In the genomic region with DNA sequence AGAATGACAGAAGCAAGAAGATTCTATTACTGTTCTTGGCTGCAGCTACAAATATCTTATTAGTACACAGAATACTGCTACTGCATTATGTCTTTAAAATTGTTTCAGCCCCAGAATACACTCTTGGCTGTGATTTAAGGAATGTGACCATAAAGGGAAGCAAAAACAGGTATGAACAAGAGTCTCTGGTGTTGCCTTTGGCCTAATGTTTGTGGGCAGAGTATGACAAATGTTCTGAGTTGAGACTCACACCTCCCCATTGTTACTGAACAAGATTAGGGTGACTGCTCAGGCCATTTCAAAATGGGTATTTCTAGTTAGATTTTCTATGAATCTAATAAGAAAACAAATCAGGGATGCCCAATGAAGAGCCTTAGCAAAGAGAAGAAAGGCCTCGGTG, we compare ENCODE assay signal across 17 cellular contexts. TPM values are rescaled to one million over a fixed set of nuclear protein-coding genes. Genes with fewer than 3 reads are reported as not detected.
DNase-seq lines count a peak whose midpoint lies in the region; ATAC-seq, FAIRE-seq and TF ChIP-seq lines count a peak whose summit lies in the region.
"Had no signal": no experiment of that assay in that cellular context is flagged by ENCODE, and none has a peak within 500 bp of the region (broad histone marks: within the 10 kb centered on the region; RNA-seq: fewer than 3 reads in every experiment).

No MANE protein-coding gene starts in this region.

- H3K27ac Mint-ChIP-seq in glutamatergic neuron (ENCODE audit: unreplicated experiment) = no peak overlapping the region
- H3K27ac Mint-ChIP-seq: CD8-positive, alpha-beta T cell had no signal

- no peak for TF ChIP-seq CTCF in PC-3 (conservative IDR thresholded peaks at IDR 0.05; ENCODE audit: low read depth, low read length)
- no peak for TF ChIP-seq CTCF in bronchial epithelial cell (IDR thresholded peaks at IDR 0.05; ENCODE audit: insufficient read depth, low read length, severe bottlenecking)
- no peak for TF ChIP-seq CTCF in keratinocyte (optimal IDR thresholded peaks at IDR 0.05 in 1 of 3, IDR thresholded peaks at IDR 0.05 in 1 of 3, conservative IDR thresholded peaks at IDR 0.05 in 1 of 3; ENCODE audit: extremely low read depth in 1 of 3, insufficient read depth in 2 of 3, low read length in 3 of 3)
- no peak for TF ChIP-seq CTCF in mucosa of descending colon (IDR thresholded peaks at IDR 0.05)
- TF ChIP-seq CTCF in glutamatergic neuron (IDR thresholded peaks at IDR 0.05; ENCODE audit: partially characterized antibody, unreplicated experiment) = no peak

- ATAC-seq in PC-3 (peak; percentile 64), mucosa of descending colon (no peak), HG02852 (IDR thresholded peaks at IDR 0.05; ENCODE audit: unreplicated experiment) (no peak)
- ATAC-seq: CD8-positive, alpha-beta T cell; GM12878 had no signal

- peaks cover 29% of the 10 kb centered on the region for H3K4me1 ChIP-seq in PC-3 (ENCODE audit: insufficient read depth, low read length)
- peaks cover 21% of the 10 kb centered on the region for H3K4me1 ChIP-seq in keratinocyte (ENCODE audit: control insufficient read depth, extremely low read depth, insufficient read depth, low read length)
- no peaks in the 10 kb centered on the region for H3K4me1 ChIP-seq in mucosa of descending colon (ENCODE audit: low read depth)
- H3K4me1 ChIP-seq: BLaER1 treated with 17β-estradiol and CSF1 and Interleukin-3, amounts not matched to agents 10 nM and 100 nM had no signal

- no peak overlapping the region for H3K4me3 Mint-ChIP-seq in glutamatergic neuron (ENCODE audit: unreplicated experiment)
- H3K4me3 Mint-ChIP-seq: CD8-positive, alpha-beta T cell had no signal

- H2AFZ ChIP-seq in PC-3 (ENCODE audit: low read length) = no peak overlapping the region
- H2AFZ ChIP-seq in keratinocyte (ENCODE audit: control insufficient read depth, low read length) = peak overlapping the region; percentile 30

- FAIRE-seq in bronchial epithelial cell (lab: Jason Lieb, UNC) (no peak), keratinocyte (lab: Jason Lieb, UNC) (peak; percentile 79)
- FAIRE-seq: GM12878, GM19239, H1 had no signal

- CTCF ChIA-PET in PC-3 (lab: Charles Lee) = interaction anchor here (0.7 kb wide), 1 partner anchor 97 kb away, joined by 3 read pairs; no protein-coding TSS in a partner anchor

- peaks cover 3% of the 10 kb centered on the region for H3F3A ChIP-seq in PC-3 (ENCODE audit: low read length, unreplicated experiment)

- H3K4me3 ChIP-seq in PC-3 (ENCODE audit: low read length) (peak overlapping the region; percentile 14; the same call in 1 of the 2 replicates), bronchial epithelial cell (ENCODE audit: low read depth, low read length) (no peak overlapping the region), keratinocyte (ENCODE audit: control insufficient read depth in 2 of 3, extremely low read depth in 1 of 3, insufficient read depth in 2 of 3, low read depth in 1 of 3, low read length in 3 of 3) (peak overlapping the region in 2 of 3 experiments; percentile 7 to 37), mucosa of descending colon (no peak overlapping the region)
- H3K4me3 ChIP-seq: BLaER1 treated with 17β-estradiol and CSF1 and Interleukin-3, amounts not matched to agents 10 nM and 100 nM; GM12878 had no signal

- H3K27me3 Mint-ChIP-seq in glutamatergic neuron (ENCODE audit: unreplicated experiment) = peaks cover 3% of the 10 kb centered on the region

- BruUV-seq in PC-3 (replicated peaks; lab: Mats Ljungman, UMichigan) = TSS peak; percentile 21

- H3K9me1 ChIP-seq in keratinocyte (ENCODE audit: control insufficient read depth, extremely low read depth, insufficient read depth, low read length) = no peaks in the 10 kb centered on the region

- intact Hi-C loops in PC-3 (cut with micrococcal nuclease) = loop anchor here (5.0 kb wide), 1 partner anchor 73 kb away; no protein-coding TSS in a partner anchor
- intact Hi-C loops in mucosa of descending colon (cut with DNase I, micrococcal nuclease) = no loop called here

- H3K9ac ChIP-seq in PC-3 (ENCODE audit: low read length) (peak overlapping the region; percentile 67), keratinocyte (ENCODE audit: control insufficient read depth, extremely low read depth, insufficient read depth, low read length) (peak overlapping the region; percentile 50)
- H3K9ac ChIP-seq: BLaER1 treated with 17β-estradiol and CSF1 and Interleukin-3, amounts not matched to agents 10 nM and 100 nM had no signal

- dilution Hi-C loops in keratinocyte (cut with MboI; ENCODE audit: extremely low pct_ligation_motif_present, low sequenced_read_pairs) = no loop called here

- H3K9me3 ChIP-seq in PC-3 (ENCODE audit: low read length) (no peaks in the 10 kb centered on the region), keratinocyte (ENCODE audit: control insufficient read depth, low read depth, low read length) (no peaks in the 10 kb centered on the region), mucosa of descending colon (no peaks in the 10 kb centered on the region)

- POLR2A ChIA-PET in PC-3 (lab: Charles Lee; ENCODE audit: unreplicated experiment) = interaction anchor here (0.9 to 1.1 kb wide), 3 partner anchors 27 to 73 kb away, joined by 5 to 7 read pairs (median 6); a partner anchor contains a TSS

- H3K4me2 ChIP-seq in PC-3 (ENCODE audit: low read length) (peak overlapping the region; percentile 53), keratinocyte (ENCODE audit: control insufficient read depth, extremely low read depth, insufficient read depth, low read depth, low read length) (peak overlapping the region; percentile 83)
- H3K4me2 ChIP-seq: BLaER1 treated with 17β-estradiol and CSF1 and Interleukin-3, amounts not matched to agents 10 nM and 100 nM had no signal

- H3K4me1 Mint-ChIP-seq in glutamatergic neuron (ENCODE audit: low read depth, unreplicated experiment) = no peaks in the 10 kb centered on the region

- H3K9me3 Mint-ChIP-seq in glutamatergic neuron (ENCODE audit: unreplicated experiment) = peaks cover 1% of the 10 kb centered on the region

- no peaks in the 10 kb centered on the region for H3K27me3 ChIP-seq in PC-3 (ENCODE audit: low read length)
- no peaks in the 10 kb centered on the region for H3K27me3 ChIP-seq in bronchial epithelial cell (ENCODE audit: control insufficient read depth, insufficient read depth, low read length)
- no peaks in the 10 kb centered on the region for H3K27me3 ChIP-seq in keratinocyte (ENCODE audit: control insufficient read depth, extremely low read depth, insufficient read depth, low read length)
- H3K27me3 ChIP-seq: BLaER1 treated with 17β-estradiol and CSF1 and Interleukin-3, amounts not matched to agents 10 nM and 100 nM had no signal

- H3K27ac ChIP-seq in PC-3 (ENCODE audit: low read length) (peak overlapping the region; percentile 94), keratinocyte (ENCODE audit: control insufficient read depth, insufficient read depth, low read length) (peak overlapping the region; percentile 87)
- H3K27ac ChIP-seq: BLaER1 treated with 17β-estradiol and CSF1 and Interleukin-3, amounts not matched to agents 10 nM and 100 nM had no signal

- no peaks in the 10 kb centered on the region for H4K20me1 ChIP-seq in PC-3 (ENCODE audit: low read length)
- no peaks in the 10 kb centered on the region for H4K20me1 ChIP-seq in keratinocyte (ENCODE audit: control insufficient read depth, extremely low read depth, insufficient read depth, low read length)
- H4K20me1 ChIP-seq: BLaER1 treated with 17β-estradiol and CSF1 and Interleukin-3, amounts not matched to agents 10 nM and 100 nM had no signal

- no peaks in the 10 kb centered on the region for H3K36me3 Mint-ChIP-seq in glutamatergic neuron (ENCODE audit: unreplicated experiment)
- H3K36me3 Mint-ChIP-seq: CD8-positive, alpha-beta T cell had no signal

- H3K79me2 ChIP-seq in PC-3 (ENCODE audit: low read length) (no peaks in the 10 kb centered on the region), keratinocyte (ENCODE audit: control insufficient read depth, insufficient read depth, low read length) (no peaks in the 10 kb centered on the region)

- peak; percentile 68 for DNase-seq in Daoy (ENCODE audit: low read depth)
- peak; percentile 86 for DNase-seq in PC-3
- peak; percentile 95 for DNase-seq in bronchial epithelial cell (ENCODE audit: low read depth)
- DNase-seq in keratinocyte (ENCODE audit: low read depth, low spot score) = peak; percentile 44
- no peak for DNase-seq in mucosa of descending colon
- no peak for DNase-seq in glutamatergic neuron
- no peak for DNase-seq in NCI-H187 (lab: John Stamatoyannopoulos, UW)
- DNase-seq: Calu3; CD8-positive, alpha-beta T cell; NCI-H1436; NCI-H526 treated with DMSO at 0.1 percent for 48 hours had no signal

- H3K9me2 ChIP-seq in PC-3 (replicated peaks; ENCODE audit: low read length) = no peaks in the 10 kb centered on the region

- no peaks in the 10 kb centered on the region for H3K36me3 ChIP-seq in PC-3 (ENCODE audit: low read depth, low read length)
- no peaks in the 10 kb centered on the region for H3K36me3 ChIP-seq in bronchial epithelial cell (ENCODE audit: control insufficient read depth, insufficient read depth, low read length)
- H3K36me3 ChIP-seq in keratinocyte (ENCODE audit: control insufficient read depth in 2 of 2, extremely low read depth in 1 of 2, insufficient read depth in 2 of 2, low read length in 2 of 2) = no peaks in the 10 kb centered on the region
- H3K36me3 ChIP-seq in mucosa of descending colon (ENCODE audit: low read depth) = no peaks in the 10 kb centered on the region
- H3K36me3 ChIP-seq: BLaER1 treated with 17β-estradiol and CSF1 and Interleukin-3, amounts not matched to agents 10 nM and 100 nM had no signal

RNA-seq across cellular contexts. Expression of a gene that starts 28.5 kb away (rescaled TPM):
- 2.2 and 9.3 TPM in 2 replicates for total RNA-seq in Daoy (2014; rRNA removed; shearing (Covaris generic))
- total RNA-seq in PC-3 (2014; rRNA removed) (13.4 and 18.0 TPM in 2 replicates), bronchial epithelial cell (0.53 and 1.2 TPM in 2 replicates), mucosa of descending colon (1 to 10 TPM; 1.7 to 9.2 (median 4.8) TPM), glutamatergic neuron (ENCODE audit: unreplicated experiment) (0.44 TPM)
- polyA plus RNA-seq in keratinocyte = not detected in 3 replicates
- polyA plus RNA-seq in keratinocyte (2011; ENCODE audit: low read depth) = not detected
- not detected in 2 replicates for polyA plus RNA-seq in keratinocyte (2011; cell fraction: cytosol; rRNA removed)
- polyA plus RNA-seq in keratinocyte (2011; cell fraction: nucleus; rRNA removed) = 0.01 and 0.32 TPM in 2 replicates
- polyA plus RNA-seq in keratinocyte (2012; ENCODE audit: low replicate concordance) = not detected in 2 replicates
- polyA minus RNA-seq in keratinocyte = not detected in 3 replicates
- not detected for polyA minus RNA-seq in keratinocyte (2011; cell fraction: cytosol; rRNA and poly(A)+ RNA removed)
- polyA minus RNA-seq in keratinocyte (2011; cell fraction: nucleus; rRNA and poly(A)+ RNA removed) = not detected in 2 replicates
- total RNA-seq: CD8-positive, alpha-beta T cell; GM12878; H1; M059J had no signal
- polyA plus RNA-seq: GM12878 had no signal

RNA-seq across cellular contexts. Expression of a gene that starts 28.9 kb away (rescaled TPM):
- 6.5 and 11.2 TPM in 2 replicates for total RNA-seq in Daoy (2014; rRNA removed; shearing (Covaris generic))
- total RNA-seq in PC-3 (2014; rRNA removed) = 212 and 249 TPM in 2 replicates
- 4.9 and 5.3 TPM in 2 replicates for total RNA-seq in bronchial epithelial cell
- polyA plus RNA-seq in keratinocyte = 0.09 to 0.85 TPM (median 0.45 TPM) in 3 replicates
- 0.77 TPM for polyA plus RNA-seq in keratinocyte (2011; ENCODE audit: low read depth)
- 0.27 and 0.36 TPM in 2 replicates for polyA plus RNA-seq in keratinocyte (2011; cell fraction: cytosol; rRNA removed)
- 2.0 and 2.4 TPM in 2 replicates for polyA plus RNA-seq in keratinocyte (2011; cell fraction: nucleus; rRNA removed)
- polyA plus RNA-seq in keratinocyte (2012; ENCODE audit: low replicate concordance) = 0.14 and 0.41 TPM in 2 replicates
- 0.39 to 0.83 TPM (median 0.46 TPM) in 3 replicates for polyA minus RNA-seq in keratinocyte
- polyA minus RNA-seq in keratinocyte (2011; cell fraction: cytosol; rRNA and poly(A)+ RNA removed) = not detected
- 2.4 and 3.1 TPM in 2 replicates for polyA minus RNA-seq in keratinocyte (2011; cell fraction: nucleus; rRNA and poly(A)+ RNA removed)
- 10 to 100 TPM; 21.1 to 73.3 (median 64.5) TPM for total RNA-seq in mucosa of descending colon
- total RNA-seq in glutamatergic neuron (ENCODE audit: unreplicated experiment) = not detected
- total RNA-seq: CD8-positive, alpha-beta T cell; M059J had no signal

Comparison
In these comparisons a context has a peak if more than half of its experiments do, and no peak if none do; other contexts are left out.
1. DNase-seq: peak in Daoy (single experiment), PC-3 (single experiment), bronchial epithelial cell (single experiment) and keratinocyte (single experiment); none in mucosa of descending colon (0 of 3), glutamatergic neuron (single experiment) and NCI-H187 (0 of 2).
2. H3K4me3 ChIP-seq: peak in PC-3 (single experiment) and keratinocyte (2 of 3); none in bronchial epithelial cell (single experiment) and mucosa of descending colon (single experiment).